In the genomic region with DNA sequence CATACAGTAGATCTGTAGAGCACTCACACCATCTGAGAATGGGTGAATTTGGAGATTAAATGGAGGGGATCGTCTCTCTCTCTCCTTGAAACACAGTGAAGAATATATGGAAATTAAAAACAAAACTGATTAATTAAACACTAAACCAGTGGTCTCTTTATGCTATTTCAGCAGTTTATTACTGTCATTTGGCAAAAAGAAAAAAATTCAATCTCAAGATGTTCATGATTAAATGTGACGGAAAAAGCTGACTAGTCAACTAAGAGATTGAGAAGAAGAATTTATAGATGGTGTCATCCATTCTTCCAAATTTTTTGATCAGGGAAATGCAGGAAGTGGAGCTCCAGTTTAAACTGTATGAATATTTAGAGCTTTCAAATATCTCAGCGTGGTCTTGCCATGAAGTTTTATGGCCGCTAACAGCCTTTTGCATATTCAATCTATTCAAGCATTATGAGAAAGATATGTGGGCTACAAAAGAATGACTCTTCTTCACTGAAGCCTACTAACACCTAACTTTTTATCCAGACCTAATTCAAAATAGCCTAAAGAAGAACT, we compare ENCODE assay signal across 28 cellular contexts.
"Had no signal": no experiment of that assay in that cellular context is flagged by ENCODE, and none has a peak within 500 bp of the region (broad histone marks: within the 10 kb centered on the region; RNA-seq: fewer than 3 reads in every experiment).

No MANE protein-coding gene starts in this region.

- H3K9ac ChIP-seq: neural progenitor cell, parathyroid adenoma had no signal

- H3K9me3 ChIP-seq: left ventricle myocardium inferior, neutrophil, right atrium auricular region, stomach, testis, thyroid gland, transverse colon, upper lobe of left lung, vagina had no signal

- H3K4me3 Mint-ChIP-seq: immature natural killer cell; mesothelial cell of epicardium; naive B cell; natural killer cell; nephron progenitor cell; neural progenitor cell; stimulated activated naive B cell treated with anti-CD40 and anti-IgM and Interleukin-4, amounts not matched to agents 10 μg/mL and 1 μg/mL and 100 μg/mL, for 72 hours had no signal

- H3K36me3 ChIP-seq: left ventricle myocardium inferior, neural progenitor cell, neutrophil, right atrium auricular region, thyroid gland, transverse colon, upper lobe of left lung, vagina had no signal

- H3K27me3 Mint-ChIP-seq: naive B cell; stimulated activated naive B cell treated with anti-CD40 and anti-IgM and Interleukin-4, amounts not matched to agents 10 μg/mL and 1 μg/mL and 100 μg/mL, for 72 hours had no signal

- H3K79me2 ChIP-seq: parathyroid adenoma had no signal

- H3K9me3 Mint-ChIP-seq: immature natural killer cell; mesothelial cell of epicardium; naive B cell; natural killer cell; nephron progenitor cell; neural progenitor cell; stimulated activated naive B cell treated with anti-CD40 and anti-IgM and Interleukin-4, amounts not matched to agents 10 μg/mL and 1 μg/mL and 100 μg/mL, for 72 hours had no signal

- ATAC-seq: natural killer cell; sciatic nerve; stimulated activated naive B cell treated with anti-CD40 and anti-IgM and Interleukin-4, amounts not matched to agents 10 μg/mL and 1 μg/mL and 100 μg/mL, for 72 hours; stimulated activated naive CD8-positive, alpha-beta T cell treated with anti-CD3 and anti-CD28 coated beads, Interleukin-15, Interleukin-2, amounts not matched to agents 100 U/mL and 50 U/mL, for 24 hours had no signal

- H3K4me1 ChIP-seq: left ventricle myocardium inferior, neural progenitor cell, parathyroid adenoma, right atrium auricular region, thyroid gland, transverse colon, upper lobe of left lung, vagina had no signal

- DNase-seq: hypothalamus; immature natural killer cell; left ventricle myocardium inferior; mesendoderm; naive B cell; natural killer cell; nephron progenitor cell; occipital lobe; stimulated activated CD4-positive, alpha-beta T cell treated with anti-CD3 and anti-CD28 coated beads, Interleukin-12 subunit alpha, Interleukin-12 subunit beta, amount 100 ng/mL, for 4 hours; stimulated activated CD4-positive, alpha-beta T cell treated with anti-CD3 and anti-CD28 coated beads, Interleukin-15, amount 100 ng/mL, for 24 hours; stimulated activated CD4-positive, alpha-beta T cell treated with anti-CD3 and anti-CD28 coated beads, Interleukin-2, amount 100 ng/mL, for 24 hours; stimulated activated CD4-positive, alpha-beta T cell treated with anti-CD3 and anti-CD28 coated beads, Interleukin-4, amount 100 ng/mL, for 1 hour; stimulated activated naive B cell treated with anti-CD40 and anti-IgM and Interleukin-4, amounts not matched to agents 10 μg/mL and 1 μg/mL and 100 μg/mL, for 72 hours; stimulated activated naive CD8-positive, alpha-beta T cell treated with anti-CD3 and anti-CD28 coated beads, Interleukin-15, Interleukin-2, amounts not matched to agents 100 U/mL and 50 U/mL, for 24 hours; stomach; testis; thyroid gland; transverse colon; upper lobe of left lung had no signal

- H3K27ac ChIP-seq: left ventricle myocardium inferior, neural progenitor cell, neutrophil, parathyroid adenoma, right atrium auricular region, skin epidermis, stomach, testis, thyroid gland, transverse colon, upper lobe of left lung, vagina had no signal

- H3K27ac Mint-ChIP-seq: mesothelial cell of epicardium; naive B cell; natural killer cell; nephron progenitor cell; neural progenitor cell; stimulated activated naive B cell treated with anti-CD40 and anti-IgM and Interleukin-4, amounts not matched to agents 10 μg/mL and 1 μg/mL and 100 μg/mL, for 72 hours had no signal

- H3K4me1 Mint-ChIP-seq: immature natural killer cell; mesothelial cell of epicardium; naive B cell; stimulated activated naive B cell treated with anti-CD40 and anti-IgM and Interleukin-4, amounts not matched to agents 10 μg/mL and 1 μg/mL and 100 μg/mL, for 72 hours had no signal

- H2AFZ ChIP-seq: neural progenitor cell, parathyroid adenoma had no signal

- H3K4me2 ChIP-seq: neural progenitor cell had no signal

- H3K27me3 ChIP-seq: neural progenitor cell, neutrophil, right atrium auricular region, stomach, testis, thyroid gland, transverse colon, upper lobe of left lung, vagina had no signal

- H3K4me3 ChIP-seq: left ventricle myocardium inferior, lung, neural progenitor cell, right atrium auricular region, skin epidermis, stomach, testis, thyroid gland, transverse colon, upper lobe of left lung, vagina had no signal
